ENCODE assay signal across 1 cellular context in genomic region chr16:58292886-58293285, GRCh38.
TF ChIP-seq lines count a peak whose summit lies in the region.

No MANE protein-coding gene starts in this region.

TF ChIP-seq in HepG2, 621 proteins besides CTCF, POLR2A, EP300 and RAD21:
- no peak for TF ChIP-seq RBM39 (IDR thresholded peaks at IDR 0.05; ENCODE audit: low read depth, low read length, poor library complexity, severe bottlenecking)
- TF ChIP-seq ZNF484 (CRISPR knock-in tag; IDR thresholded peaks at IDR 0.05; ENCODE audit: borderline replicate concordance, low read depth), result no peak
- no peak for TF ChIP-seq MLX (CRISPR knock-in tag; IDR thresholded peaks at IDR 0.05)
- TF ChIP-seq IKZF4 (CRISPR knock-in tag; IDR thresholded peaks at IDR 0.05; ENCODE audit: borderline replicate concordance, low read depth, not compliant biosample characterization), result no peak
